In the genomic region with DNA sequence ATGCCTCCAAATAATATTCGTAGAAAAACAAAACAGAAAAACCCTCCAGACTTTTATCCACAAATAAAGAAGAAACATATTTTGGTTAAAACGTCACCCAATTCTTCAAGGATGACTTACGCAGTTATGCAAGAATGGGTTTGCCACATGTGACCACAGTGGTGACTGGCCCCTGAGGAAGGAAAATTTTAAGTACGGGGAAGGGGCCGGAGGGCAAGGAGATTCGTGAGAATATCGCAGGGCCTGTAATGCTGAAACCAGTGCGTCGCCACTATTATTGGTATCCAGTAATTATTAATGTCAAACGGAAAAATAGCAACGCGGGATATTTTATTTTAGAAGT, we compare ENCODE assay signal across 8 cellular contexts. TPM values are rescaled to one million over a fixed set of nuclear protein-coding genes. Genes with fewer than 3 reads are reported as not detected.
DNase-seq lines count a peak whose midpoint lies in the region; ATAC-seq and TF ChIP-seq lines count a peak whose summit lies in the region.

No MANE protein-coding gene starts in this region.

- H3K27ac ChIP-seq in heart right ventricle, result peak overlapping the region; percentile 67 to 90 (median 84)

- H3K36me3 Mint-ChIP-seq in IgD-negative memory B cell, result peaks cover 11% of the 10 kb centered on the region
- peaks cover 13% of the 10 kb centered on the region for H3K36me3 Mint-ChIP-seq in activated naive CD4-positive, alpha-beta T cell treated with anti-CD3 and anti-CD28 coated beads, Interleukin-2, amount 50 U/mL, for 24 hours

- no peak for TF ChIP-seq CTCF in heart right ventricle (IDR thresholded peaks at IDR 0.05)
- no peak for TF ChIP-seq CTCF in retinal pigment epithelial cell (conservative IDR thresholded peaks at IDR 0.05; ENCODE audit: low read depth, low read length)

- H3K9me3 Mint-ChIP-seq in IgD-negative memory B cell, result no peaks in the 10 kb centered on the region
- H3K9me3 Mint-ChIP-seq in activated naive CD4-positive, alpha-beta T cell treated with anti-CD3 and anti-CD28 coated beads, Interleukin-2, amount 50 U/mL, for 24 hours, result no peaks in the 10 kb centered on the region

- H3K4me1 ChIP-seq in heart right ventricle, result peaks cover 8 to 49% (median 28%) of the 10 kb centered on the region in 9 donors

- H3K27ac Mint-ChIP-seq in IgD-negative memory B cell, result peak overlapping the region; percentile 76 to 96 (median 82)
- peak overlapping the region; percentile 92 for H3K27ac Mint-ChIP-seq in activated naive CD4-positive, alpha-beta T cell treated with anti-CD3 and anti-CD28 coated beads, Interleukin-2, amount 50 U/mL, for 24 hours

- H3K4me3 Mint-ChIP-seq in IgD-negative memory B cell, result peak overlapping the region; percentile 88 to 99 (median 97)
- H3K4me3 Mint-ChIP-seq in activated naive CD4-positive, alpha-beta T cell treated with anti-CD3 and anti-CD28 coated beads, Interleukin-2, amount 50 U/mL, for 24 hours, result peak overlapping the region; percentile 86

- no peaks in the 10 kb centered on the region for H3K27me3 Mint-ChIP-seq in IgD-negative memory B cell
- no peaks in the 10 kb centered on the region for H3K27me3 Mint-ChIP-seq in activated naive CD4-positive, alpha-beta T cell treated with anti-CD3 and anti-CD28 coated beads, Interleukin-2, amount 50 U/mL, for 24 hours

- intact Hi-C loops in heart right ventricle (cut with DNase I), result loop anchor here in 2 of 10 donors (2.0 to 5.0 kb wide), 2 partner anchors 57 kb away; partner anchors contain the start of gene UBE2D4 (in 2 of the 2)

- H3K27me3 ChIP-seq in heart right ventricle, result no peaks in the 10 kb centered on the region

- ATAC-seq in GM18907 (IDR thresholded peaks at IDR 0.05; ENCODE audit: unreplicated experiment), result peak; percentile 25
- ATAC-seq in heart right ventricle, result peak in 7 of 8 donors; percentile 21 to 59 (median 32)
- ATAC-seq in HG02588 (IDR thresholded peaks at IDR 0.05; ENCODE audit: unreplicated experiment), result no peak

- peaks cover 0 to 36% (median 18%) of the 10 kb centered on the region in 9 donors for H3K36me3 ChIP-seq in heart right ventricle

- in situ Hi-C loops in ACHN (cut with HindIII; ENCODE audit: low pct_ligation_motif_present, low pct_unique_long_range_greater_than_20kb, low sequenced_read_pairs), result no loop called here

- 44% methylated on average over 12 of the region's 12 CpGs for WGBS in heart right ventricle, 2 donors

- peaks cover 12 to 16% (median 13%) of the 10 kb centered on the region in 3 donors for H3K4me1 Mint-ChIP-seq in IgD-negative memory B cell
- peaks cover 23% of the 10 kb centered on the region for H3K4me1 Mint-ChIP-seq in activated naive CD4-positive, alpha-beta T cell treated with anti-CD3 and anti-CD28 coated beads, Interleukin-2, amount 50 U/mL, for 24 hours

- H3K4me3 ChIP-seq in heart right ventricle (peak overlapping the region; percentile 53 to 86 (median 68)), retinal pigment epithelial cell (ENCODE audit: low read length) (peak overlapping the region; percentile 80)

- H3K9me3 ChIP-seq in heart right ventricle, result no peaks in the 10 kb centered on the region

- DNase-seq in ACHN (peak; percentile 91), heart right ventricle (peak in 1 of 2 donors; percentile 35), retinal pigment epithelial cell (ENCODE audit: low read depth) (no peak)
- no peak for DNase-seq in effector CD4-positive, alpha-beta T cell

RNA-seq across cellular contexts. Expression of gene MRPS24, which starts 0.6 kb away (rescaled TPM):
- polyA plus RNA-seq in IgD-negative memory B cell (136 TPM), heart right ventricle (100 to 1,000 TPM; 164 to 227 TPM)
- 100 to 1,000 TPM; 124 to 197 (median 154) TPM for total RNA-seq in heart right ventricle

RNA-seq across cellular contexts. Expression of gene URGCP, which starts 36.5 kb away (rescaled TPM):
- polyA plus RNA-seq in IgD-negative memory B cell (24.4 TPM), heart right ventricle (10 to 100 TPM; 14.1 to 33.1 TPM)
- 10 to 100 TPM; 34.6 to 46.3 (median 40.0) TPM for total RNA-seq in heart right ventricle

RNA-seq across cellular contexts. Expression of gene UBE2D4, which starts 56.4 kb away (rescaled TPM):
- polyA plus RNA-seq in IgD-negative memory B cell (15.1 TPM), heart right ventricle (10 to 100 TPM; 26.2 to 35.6 TPM)
- 10 to 100 TPM; 34.4 to 56.1 (median 44.6) TPM for total RNA-seq in heart right ventricle
